In genomic region chr1:168019407-168019806, GRCh38 we compare ENCODE assay signal across 3 cellular contexts.
TF ChIP-seq lines count a peak whose summit lies in the region.

No MANE protein-coding gene starts in this region.

TF ChIP-seq in SK-N-SH treated with all-trans-retinoic acid at 6 μM for 48 hours, 23 proteins besides CTCF, POLR2A, EP300 and RAD21 (continued from another document):
- TF ChIP-seq CSRNP3 (CRISPR knock-in tag; IDR thresholded peaks at IDR 0.05) (no peak), ESRRG (CRISPR knock-in tag; IDR thresholded peaks at IDR 0.05) (no peak), TSHZ2 (CRISPR knock-in tag; IDR thresholded peaks at IDR 0.05) (no peak)

TF ChIP-seq in SK-N-SH, 30 proteins besides CTCF, POLR2A, EP300 and RAD21 (continued from another document):
- TF ChIP-seq ZBTB33 (IDR thresholded peaks at IDR 0.05; ENCODE audit: borderline replicate concordance, low read depth), result no peak
- no peak for TF ChIP-seq TCF12 (IDR thresholded peaks at IDR 0.05)
- TF ChIP-seq MXI1 (IDR thresholded peaks at IDR 0.05; ENCODE audit: low read depth, low read length), result no peak
- TF ChIP-seq MEF2A (IDR thresholded peaks at IDR 0.05; ENCODE audit: borderline replicate concordance, low read depth), result no peak
- no peak for TF ChIP-seq PBX3 (IDR thresholded peaks at IDR 0.05)
- TF ChIP-seq USF2 (IDR thresholded peaks at IDR 0.05; ENCODE audit: borderline replicate concordance, low read depth, low read length), result no peak
- TF ChIP-seq RXRA (IDR thresholded peaks at IDR 0.05; ENCODE audit: borderline replicate concordance, low read depth), result no peak
- TF ChIP-seq YY1 (IDR thresholded peaks at IDR 0.05; ENCODE audit: low read depth), result no peak
- TF ChIP-seq CHD2 (IDR thresholded peaks at IDR 0.05; ENCODE audit: low read length, partially characterized antibody), result no peak

TF ChIP-seq in WTC11, 78 proteins besides CTCF, POLR2A, EP300 and RAD21 (continued from another document):
- TF ChIP-seq ZNF425 (CRISPR knock-in tag; conservative IDR thresholded peaks at IDR 0.05) (no peak), TCF7 (CRISPR knock-in tag; IDR thresholded peaks at IDR 0.05; ENCODE audit: low read depth) (no peak), JAZF1 (CRISPR knock-in tag; IDR thresholded peaks at IDR 0.05) (no peak), PRRX2 (CRISPR knock-in tag; IDR thresholded peaks at IDR 0.05) (no peak), IRF1 (CRISPR knock-in tag; IDR thresholded peaks at IDR 0.05) (no peak), ZNF512 (CRISPR knock-in tag; IDR thresholded peaks at IDR 0.05; ENCODE audit: borderline replicate concordance) (no peak), ZNF263 (CRISPR knock-in tag; IDR thresholded peaks at IDR 0.05; ENCODE audit: low read depth) (no peak), USF1 (CRISPR knock-in tag; IDR thresholded peaks at IDR 0.05) (no peak)
